In the genomic region with DNA sequence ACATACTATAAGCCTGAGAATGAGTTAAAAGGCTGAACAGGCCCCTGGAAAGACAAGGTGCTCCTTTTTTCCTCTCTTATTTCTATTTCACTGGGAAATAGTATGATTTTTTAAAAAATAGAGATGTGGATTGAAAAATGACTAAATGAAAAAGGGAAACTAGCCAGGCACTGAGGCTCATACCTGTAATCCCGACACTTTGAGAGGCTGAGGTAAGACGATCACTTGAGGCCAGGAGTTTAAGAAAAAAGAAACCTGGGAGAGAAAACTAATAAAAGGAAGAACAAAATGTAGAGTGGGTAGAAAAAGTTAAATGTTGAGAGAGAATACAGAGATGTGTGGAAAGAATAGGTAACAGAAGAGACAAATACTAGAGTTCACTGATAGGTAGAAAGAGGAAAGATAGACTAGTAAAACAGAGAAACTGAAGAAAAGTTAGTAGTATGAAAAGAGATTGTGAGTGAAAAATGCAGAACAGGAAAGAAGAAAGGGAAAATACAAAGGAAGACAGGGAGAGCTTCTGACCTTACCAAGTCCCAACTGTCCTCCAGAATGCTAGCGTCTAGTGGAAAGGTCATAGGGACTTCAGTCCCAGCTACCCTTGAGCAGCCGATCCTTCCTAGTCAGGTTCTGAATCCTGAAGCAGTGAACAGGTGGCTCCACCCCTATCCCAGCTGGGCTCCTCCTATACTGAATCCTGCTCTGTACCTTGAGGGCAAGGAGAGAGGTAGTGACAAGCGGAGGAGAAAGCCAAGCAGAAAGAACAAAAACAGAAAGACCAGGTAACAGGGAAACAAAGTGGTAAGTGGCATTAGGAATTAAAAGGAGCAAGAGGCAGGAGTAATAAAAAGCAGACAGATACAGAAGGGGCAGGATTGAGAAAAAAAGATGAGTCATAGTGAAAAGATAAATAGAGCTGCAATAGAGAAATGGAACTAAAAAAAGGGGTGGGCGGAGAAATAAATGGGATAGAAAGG, we compare ENCODE assay signal across 9 cellular contexts. TPM values are rescaled to one million over a fixed set of nuclear protein-coding genes. Genes with fewer than 3 reads are reported as not detected.
DNase-seq lines count a peak whose midpoint lies in the region; ATAC-seq and TF ChIP-seq lines count a peak whose summit lies in the region.
"Had no signal": no experiment of that assay in that cellular context is flagged by ENCODE, and none has a peak within 500 bp of the region (broad histone marks: within the 10 kb centered on the region; RNA-seq: fewer than 3 reads in every experiment).

No MANE protein-coding gene starts in this region.

- no peaks in the 10 kb centered on the region for H3K9me3 ChIP-seq in CD4-positive, alpha-beta T cell (ENCODE audit: control insufficient read depth, low read length)
- H3K9me3 ChIP-seq in liver (ENCODE audit: control insufficient read depth in 4 of 4, low read length in 3 of 4), result no peaks in the 10 kb centered on the region

- no peak overlapping the region for H3K4me3 Mint-ChIP-seq in CD4-positive, alpha-beta T cell
- H3K4me3 Mint-ChIP-seq in brain, result peak overlapping the region in 3 of 5 experiments; percentile 13 to 75 (median 21)
- H3K4me3 Mint-ChIP-seq: T-helper 2 cell treated with Interferon-gamma antibody and Interleukin-4, amounts not matched to agents 5 μg/mL and 100 μg/mL, for 36 hours had no signal

- H3K79me2 ChIP-seq in KMS-11 (ENCODE audit: insufficient read depth, low read depth), result no peaks in the 10 kb centered on the region

- WGBS in liver, result 83% methylated on average over 6 of the region's 6 CpGs

- H3K4me1 ChIP-seq in KMS-11 (ENCODE audit: low read depth, poor library complexity, severe bottlenecking) (peaks cover 64% of the 10 kb centered on the region), liver (ENCODE audit: control insufficient read depth in 4 of 4, insufficient read depth in 4 of 4, low read length in 3 of 4) (peaks cover 0 to 6% (median 4%) of the 10 kb centered on the region in 4 donors)

- H3K36me3 ChIP-seq in KMS-11 (ENCODE audit: insufficient read depth) (no peaks in the 10 kb centered on the region), liver (ENCODE audit: control insufficient read depth in 4 of 4, insufficient read depth in 3 of 4, low read depth in 1 of 4, low read length in 3 of 4) (peaks cover 0 to 2% (median 0%) of the 10 kb centered on the region in 4 donors)

- H2AFZ ChIP-seq in KMS-11 (ENCODE audit: low read depth), result no peak overlapping the region; the same call in 1 of the 2 replicates

- H3K27ac ChIP-seq in CD4-positive, alpha-beta T cell (ENCODE audit: low read depth, low read length), result peak overlapping the region; percentile 30
- peak overlapping the region; percentile 24; the same call in 1 of the 2 replicates for H3K27ac ChIP-seq in KMS-11
- H3K27ac ChIP-seq in liver (ENCODE audit: low read depth in 1 of 2, low read length in 2 of 2), result no peak overlapping the region

- H3K27me3 Mint-ChIP-seq in CD4-positive, alpha-beta T cell, result no peaks in the 10 kb centered on the region
- no peaks in the 10 kb centered on the region for H3K27me3 Mint-ChIP-seq in brain

- H3K4me1 Mint-ChIP-seq in CD4-positive, alpha-beta T cell (ENCODE audit: low read depth), result peaks cover 59% of the 10 kb centered on the region
- H3K4me1 Mint-ChIP-seq in brain, result peaks cover 23% of the 10 kb centered on the region

- ATAC-seq in CD4-positive, alpha-beta T cell (ENCODE audit: poor library complexity), result no peak
- no peak for ATAC-seq in GM21529 (IDR thresholded peaks at IDR 0.05; ENCODE audit: unreplicated experiment)
- ATAC-seq in HG03045 (IDR thresholded peaks at IDR 0.05; ENCODE audit: unreplicated experiment), result no peak

- peaks cover 5% of the 10 kb centered on the region for H3K36me3 Mint-ChIP-seq in CD4-positive, alpha-beta T cell (ENCODE audit: low read depth)
- peaks cover 22% of the 10 kb centered on the region for H3K36me3 Mint-ChIP-seq in brain

- no peak for DNase-seq in CD4-positive, alpha-beta T cell
- no peak for DNase-seq in stimulated activated naive CD4-positive, alpha-beta T cell (lab: John Stamatoyannopoulos, UW)
- DNase-seq in AG08395 (ENCODE audit: low spot score), result no peak

- TF ChIP-seq RAD21 in liver (IDR thresholded peaks at IDR 0.05), result no peak

- intact Hi-C loops in CD4-positive, alpha-beta T cell (cut with DNase I, micrococcal nuclease), result no loop called here

- H3K27ac Mint-ChIP-seq in CD4-positive, alpha-beta T cell, result peak overlapping the region; percentile 36
- peak overlapping the region in 2 of 5 experiments; percentile 33 to 82 for H3K27ac Mint-ChIP-seq in brain
- H3K27ac Mint-ChIP-seq: T-helper 2 cell treated with Interferon-gamma antibody and Interleukin-4, amounts not matched to agents 5 μg/mL and 100 μg/mL, for 36 hours had no signal

- peaks cover 2% of the 10 kb centered on the region for H3K9me3 Mint-ChIP-seq in CD4-positive, alpha-beta T cell
- H3K9me3 Mint-ChIP-seq in brain, result no peaks in the 10 kb centered on the region
- H3K9me3 Mint-ChIP-seq: T-helper 2 cell treated with Interferon-gamma antibody and Interleukin-4, amounts not matched to agents 5 μg/mL and 100 μg/mL, for 36 hours had no signal

- peak overlapping the region; percentile 9; the same call in 1 of the 2 replicates for H3K9ac ChIP-seq in KMS-11
- H3K9ac ChIP-seq in liver (ENCODE audit: low read depth in 1 of 2, low read length in 2 of 2), result no peak overlapping the region

- POLR2A ChIA-PET in CD4-positive, alpha-beta T cell (lab: Charles Lee), result interaction anchor here (1.1 to 14.5 kb wide), 2 partner anchors 8 to 12 kb away, joined by 5 to 351 read pairs; a partner anchor contains a TSS

- no peaks in the 10 kb centered on the region for H3K27me3 ChIP-seq in CD4-positive, alpha-beta T cell (ENCODE audit: control insufficient read depth, insufficient read depth, low read length)
- H3K27me3 ChIP-seq in KMS-11 (ENCODE audit: insufficient read depth, low read depth), result no peaks in the 10 kb centered on the region
- H3K27me3 ChIP-seq in liver (ENCODE audit: control insufficient read depth in 4 of 4, insufficient read depth in 4 of 4, low read length in 3 of 4), result no peaks in the 10 kb centered on the region

- H3K4me2 ChIP-seq in KMS-11, result peak overlapping the region; percentile 51; the same call in 1 of the 2 replicates

- H4K20me1 ChIP-seq in KMS-11 (ENCODE audit: insufficient read depth), result no peaks in the 10 kb centered on the region

- CTCF ChIA-PET in CD4-positive, alpha-beta T cell (lab: Charles Lee), result no interaction called here

- no peak for TF ChIP-seq CTCF in CD4-positive, alpha-beta T cell (IDR thresholded peaks at IDR 0.05)
- TF ChIP-seq CTCF in KMS-11 (conservative IDR thresholded peaks at IDR 0.05; ENCODE audit: low read depth, low read length) (no peak), brain (conservative IDR thresholded peaks at IDR 0.05) (no peak), liver (IDR thresholded peaks at IDR 0.05; ENCODE audit: low read depth, low read length, missing input control) (no peak)

- no peak overlapping the region for H3K4me3 ChIP-seq in KMS-11 (IDR thresholded peaks at IDR 0.05; ENCODE audit: insufficient read depth, low read depth, low read length)
- no peak overlapping the region for H3K4me3 ChIP-seq in liver (ENCODE audit: low read depth in 1 of 3, low read length in 3 of 3)

TF ChIP-seq in liver, 16 proteins besides CTCF, POLR2A, EP300 and RAD21:
- TF ChIP-seq JUND (IDR thresholded peaks at IDR 0.05) (peak; percentile 64 to 85), HNF4A (conservative IDR thresholded peaks at IDR 0.05) (peak; percentile 15 to 22), YY1 (IDR thresholded peaks at IDR 0.05) (no peak), FOXA2 (IDR thresholded peaks at IDR 0.05) (no peak)
- TF ChIP-seq, protein P1, sequence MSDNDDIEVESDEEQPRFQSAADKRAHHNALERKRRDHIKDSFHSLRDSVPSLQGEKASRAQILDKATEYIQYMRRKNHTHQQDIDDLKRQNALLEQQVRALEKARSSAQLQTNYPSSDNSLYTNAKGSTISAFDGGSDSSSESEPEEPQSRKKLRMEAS (IDR thresholded peaks at IDR 0.05), result no peak
- TF ChIP-seq, protein P2, sequence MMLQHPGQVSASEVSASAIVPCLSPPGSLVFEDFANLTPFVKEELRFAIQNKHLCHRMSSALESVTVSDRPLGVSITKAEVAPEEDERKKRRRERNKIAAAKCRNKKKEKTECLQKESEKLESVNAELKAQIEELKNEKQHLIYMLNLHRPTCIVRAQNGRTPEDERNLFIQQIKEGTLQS (IDR thresholded peaks at IDR 0.05), result peak; percentile 43

RNA-seq across cellular contexts. Expression of a gene that starts 7.3 kb away (rescaled TPM):
- total RNA-seq in CD4-positive, alpha-beta T cell, result 10 to 100 TPM; 12.7 to 12.8 TPM
- 18.3 TPM for polyA plus RNA-seq in brain (ENCODE audit: insufficient read depth, low read depth, low replicate concordance)
- total RNA-seq in liver, result 10 to 100 TPM in 1 of 2 donors, 1 to 10 TPM in 1; 6.9 to 11.6 TPM
- 1 to 10 TPM; 4.9 to 6.2 TPM for polyA plus RNA-seq in liver

RNA-seq across cellular contexts. Expression of a gene that starts 7.5 kb away (rescaled TPM):
- total RNA-seq in CD4-positive, alpha-beta T cell, result 100 to 1,000 TPM; 109 to 117 TPM
- polyA plus RNA-seq in brain (ENCODE audit: insufficient read depth, low read depth, low replicate concordance) (127 TPM), liver (100 to 1,000 TPM in 1 of 2 donors, 10 to 100 TPM in 1; 62.2 to 140 TPM)
- total RNA-seq in liver, result 10 to 100 TPM; 35.6 to 52.1 TPM

Comparison
In these comparisons a context has a peak if more than half of its experiments do, and no peak if none do; other contexts are left out.
1. H3K27ac ChIP-seq: peak in CD4-positive, alpha-beta T cell (single experiment) and KMS-11 (single experiment); none in liver (0 of 2).